9 cellular contexts compared by ENCODE assay signal in the genomic region with DNA sequence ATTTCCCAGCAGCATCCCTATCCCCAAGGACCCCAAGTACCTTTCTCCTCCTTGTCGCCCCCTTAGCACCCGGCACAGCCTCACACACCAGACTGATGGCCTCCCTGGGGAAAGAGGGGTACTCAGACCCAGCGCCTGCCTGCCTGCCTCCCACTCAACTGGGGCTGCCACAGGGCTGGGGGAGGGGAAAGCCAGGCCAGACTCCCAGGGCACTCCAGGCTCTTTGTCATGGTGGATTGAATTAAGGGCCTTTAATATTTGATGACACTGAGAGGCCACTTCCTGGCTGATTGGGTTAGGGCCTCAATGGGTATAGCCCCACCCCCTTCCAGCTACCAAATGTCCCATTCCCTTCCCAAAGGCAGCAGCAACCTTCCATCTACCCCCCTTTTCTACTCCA. TPM values are rescaled to one million over a fixed set of nuclear protein-coding genes. Genes with fewer than 3 reads are reported as not detected.
DNase-seq lines count a peak whose midpoint lies in the region; ATAC-seq and TF ChIP-seq lines count a peak whose summit lies in the region.
"Had no signal": no experiment of that assay in that cellular context is flagged by ENCODE, and none has a peak within 500 bp of the region (broad histone marks: within the 10 kb centered on the region; RNA-seq: fewer than 3 reads in every experiment).

No MANE protein-coding gene starts in this region.

- intact Hi-C loops in activated CD8-positive, alpha-beta T cell treated with anti-CD3 and anti-CD28 coated beads for 36 hours (cut with micrococcal nuclease) = no loop called here

- H3K36me3 ChIP-seq in iPS DF 6.9 (ENCODE audit: control insufficient read depth, insufficient read depth, low read length) = peaks cover 12% of the 10 kb centered on the region

- no CpG with 5 or more reads among the region's 3 CpGs for WGBS in iPS DF 6.9 (ENCODE audit: insufficient coverage, insufficient read length)

- DNase-seq in DMS79 treated with DMSO at 0.1 percent for 48 hours (lab: John Stamatoyannopoulos, UW) (peak; percentile 9), DMS79 (lab: John Stamatoyannopoulos, UW) (no peak), iPS DF 6.9 (ENCODE audit: low read depth, low spot score) (no peak), pons (ENCODE audit: low spot score) (no peak), foreskin keratinocyte (no peak)
- DNase-seq in activated CD8-positive, alpha-beta T cell treated with anti-CD3 and anti-CD28 coated beads for 36 hours = no peak
- DNase-seq: NCI-H748 treated with DMSO at 0.1 percent for 48 hours had no signal

- POLR2A ChIA-PET in activated CD8-positive, alpha-beta T cell treated with anti-CD3 and anti-CD28 coated beads for 36 hours (lab: Charles Lee) = interaction anchor here (0.9 kb wide), 1 partner anchor 13 kb away, joined by 3 read pairs; a partner anchor contains a TSS

- peaks cover 10% of the 10 kb centered on the region for H3K4me1 ChIP-seq in iPS DF 6.9 (ENCODE audit: control insufficient read depth, insufficient read depth, low read length)
- peaks cover 3% of the 10 kb centered on the region for H3K4me1 ChIP-seq in foreskin keratinocyte

- no peak for TF ChIP-seq CTCF in activated CD8-positive, alpha-beta T cell treated with anti-CD3 and anti-CD28 coated beads for 36 hours (IDR thresholded peaks at IDR 0.05)
- no peak for TF ChIP-seq CTCF in foreskin keratinocyte (conservative IDR thresholded peaks at IDR 0.05)

- no peak overlapping the region for H3K4me3 Mint-ChIP-seq in activated CD8-positive, alpha-beta T cell treated with anti-CD3 and anti-CD28 coated beads for 36 hours
- no peak overlapping the region for H3K4me3 Mint-ChIP-seq in stimulated activated memory B cell treated with anti-CD40 and anti-IgM and Interleukin-4, amounts not matched to agents 10 μg/mL and 1 μg/mL and 100 μg/mL, for 72 hours

- peak overlapping the region; percentile 38; the same call in 1 of the 2 replicates for H3K4me3 ChIP-seq in iPS DF 6.9 (ENCODE audit: low read length)

- no peaks in the 10 kb centered on the region for H3K9me3 ChIP-seq in iPS DF 6.9 (ENCODE audit: control insufficient read depth, insufficient read depth, low read length)

- H3K36me3 Mint-ChIP-seq in activated CD8-positive, alpha-beta T cell treated with anti-CD3 and anti-CD28 coated beads for 36 hours (ENCODE audit: low read depth) = peaks cover 22% of the 10 kb centered on the region
- peaks cover 47% of the 10 kb centered on the region for H3K36me3 Mint-ChIP-seq in stimulated activated memory B cell treated with anti-CD40 and anti-IgM and Interleukin-4, amounts not matched to agents 10 μg/mL and 1 μg/mL and 100 μg/mL, for 72 hours

- ATAC-seq in activated CD8-positive, alpha-beta T cell treated with anti-CD3 and anti-CD28 coated beads for 36 hours = no peak
- ATAC-seq in stimulated activated memory B cell treated with anti-CD40 and anti-IgM and Interleukin-4, amounts not matched to agents 10 μg/mL and 1 μg/mL and 100 μg/mL, for 72 hours = no peak
- ATAC-seq in esophagus mucosa (no peak), foreskin keratinocyte (no peak)

- no peaks in the 10 kb centered on the region for H3K9me3 Mint-ChIP-seq in activated CD8-positive, alpha-beta T cell treated with anti-CD3 and anti-CD28 coated beads for 36 hours
- no peaks in the 10 kb centered on the region for H3K9me3 Mint-ChIP-seq in stimulated activated memory B cell treated with anti-CD40 and anti-IgM and Interleukin-4, amounts not matched to agents 10 μg/mL and 1 μg/mL and 100 μg/mL, for 72 hours

- H3K4me1 Mint-ChIP-seq in activated CD8-positive, alpha-beta T cell treated with anti-CD3 and anti-CD28 coated beads for 36 hours (ENCODE audit: low read depth) = peaks cover 30% of the 10 kb centered on the region
- peaks cover 42% of the 10 kb centered on the region for H3K4me1 Mint-ChIP-seq in stimulated activated memory B cell treated with anti-CD40 and anti-IgM and Interleukin-4, amounts not matched to agents 10 μg/mL and 1 μg/mL and 100 μg/mL, for 72 hours

- peak overlapping the region; percentile 69 for H3K27ac Mint-ChIP-seq in activated CD8-positive, alpha-beta T cell treated with anti-CD3 and anti-CD28 coated beads for 36 hours
- H3K27ac Mint-ChIP-seq in stimulated activated memory B cell treated with anti-CD40 and anti-IgM and Interleukin-4, amounts not matched to agents 10 μg/mL and 1 μg/mL and 100 μg/mL, for 72 hours = peak overlapping the region; percentile 82

- H3K27me3 Mint-ChIP-seq in activated CD8-positive, alpha-beta T cell treated with anti-CD3 and anti-CD28 coated beads for 36 hours = no peaks in the 10 kb centered on the region
- H3K27me3 Mint-ChIP-seq in stimulated activated memory B cell treated with anti-CD40 and anti-IgM and Interleukin-4, amounts not matched to agents 10 μg/mL and 1 μg/mL and 100 μg/mL, for 72 hours = no peaks in the 10 kb centered on the region

- no peak overlapping the region for H3K27ac ChIP-seq in iPS DF 6.9 (ENCODE audit: low read length)
- H3K27ac ChIP-seq in foreskin keratinocyte = no peak overlapping the region

- H3K27me3 ChIP-seq in iPS DF 6.9 (ENCODE audit: control insufficient read depth, insufficient read depth, low read length) (no peaks in the 10 kb centered on the region), foreskin keratinocyte (no peaks in the 10 kb centered on the region)

- CTCF ChIA-PET in activated CD8-positive, alpha-beta T cell treated with anti-CD3 and anti-CD28 coated beads for 36 hours (lab: Charles Lee) = no interaction called here

RNA-seq across cellular contexts. Expression of a gene that starts 1.8 kb away (rescaled TPM):
- total RNA-seq in activated CD8-positive, alpha-beta T cell treated with anti-CD3 and anti-CD28 coated beads for 36 hours = 10 to 100 TPM; 32.3 to 34.2 TPM
- total RNA-seq in esophagus mucosa = 68.0 TPM
- 187 and 211 TPM in 2 replicates for total RNA-seq in foreskin keratinocyte
- polyA plus RNA-seq in foreskin keratinocyte = 135 and 145 TPM in 2 replicates

RNA-seq across cellular contexts. Expression of a gene that starts 5.8 kb away (rescaled TPM):
- total RNA-seq in activated CD8-positive, alpha-beta T cell treated with anti-CD3 and anti-CD28 coated beads for 36 hours = 100 to 1,000 TPM; 172 to 173 TPM
- total RNA-seq in esophagus mucosa (74.5 TPM), foreskin keratinocyte (236 and 285 TPM in 2 replicates)
- polyA plus RNA-seq in foreskin keratinocyte = 332 and 402 TPM in 2 replicates

RNA-seq across cellular contexts. Expression of a gene that starts 7.1 kb away (rescaled TPM):
- 10 to 100 TPM; 21.2 to 21.8 TPM for total RNA-seq in activated CD8-positive, alpha-beta T cell treated with anti-CD3 and anti-CD28 coated beads for 36 hours
- 17.3 TPM for total RNA-seq in esophagus mucosa
- total RNA-seq in foreskin keratinocyte = 24.7 and 27.3 TPM in 2 replicates
- polyA plus RNA-seq in foreskin keratinocyte = 17.1 and 19.4 TPM in 2 replicates

RNA-seq across cellular contexts. Expression of a gene that starts 12.8 kb away (rescaled TPM):
- 10 to 100 TPM; 17.7 to 19.4 TPM for total RNA-seq in activated CD8-positive, alpha-beta T cell treated with anti-CD3 and anti-CD28 coated beads for 36 hours
- total RNA-seq in esophagus mucosa (9.2 TPM), foreskin keratinocyte (12.1 and 20.8 TPM in 2 replicates)
- polyA plus RNA-seq in foreskin keratinocyte = 8.6 and 15.4 TPM in 2 replicates

RNA-seq across cellular contexts. Expression of a gene that starts 14.4 kb away (rescaled TPM):
- 10 to 100 TPM; 31.5 to 32.9 TPM for total RNA-seq in activated CD8-positive, alpha-beta T cell treated with anti-CD3 and anti-CD28 coated beads for 36 hours
- total RNA-seq in esophagus mucosa (29.6 TPM), foreskin keratinocyte (52.9 and 61.6 TPM in 2 replicates)
- polyA plus RNA-seq in foreskin keratinocyte = 51.1 and 54.6 TPM in 2 replicates
